ENCODE assay signal across 35 cellular contexts in the genomic region with DNA sequence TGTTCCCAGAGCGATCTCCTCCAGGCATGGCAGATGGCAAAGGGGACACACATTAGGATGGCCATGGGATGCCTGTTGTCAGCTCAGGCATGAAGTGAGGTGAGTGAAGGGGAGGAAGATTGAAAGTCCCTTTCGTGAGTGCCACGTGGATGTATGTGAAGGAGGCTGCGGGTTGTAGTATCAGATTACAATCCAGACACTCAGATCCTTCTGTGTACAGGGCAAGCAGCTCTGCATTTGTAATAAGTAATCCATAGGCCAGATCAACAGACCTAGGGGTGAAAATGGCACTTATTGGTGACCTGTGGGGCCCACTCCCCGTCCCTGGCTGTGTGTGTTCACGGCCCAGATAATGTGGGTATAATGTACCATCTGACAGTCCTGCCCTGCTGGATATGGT.
"Had no signal": no experiment of that assay in that cellular context is flagged by ENCODE, and none has a peak within 500 bp of the region (broad histone marks: within the 10 kb centered on the region; RNA-seq: fewer than 3 reads in every experiment).

No MANE protein-coding gene starts in this region.

- DNase-seq: activated B cell treated with CpG ODN at 0.5 μM for 24 hours; activated CD4-positive, alpha-beta memory T cell treated with anti-CD3 and anti-CD28 coated beads for 36 hours; activated CD4-positive, alpha-beta T cell treated with anti-CD3 and anti-CD28 coated beads for 4 hours; activated CD4-positive, alpha-beta T cell treated with anti-CD3 and anti-CD28 coated beads, Interleukin-2, amount 10 ng/mL, durations not matched to agents 24 days and 14 days; activated CD4-positive, alpha-beta T cell treated with anti-CD3 and anti-CD28 coated beads, Interleukin-2, amount 50 U/mL, for 1 hour; activated CD4-positive, alpha-beta T cell treated with anti-CD3 and anti-CD28 coated beads, Interleukin-2, amount 50 U/mL, for 4 hours; activated CD4-positive, CD25-positive, alpha-beta regulatory T cell treated with anti-CD3 and anti-CD28 coated beads, Interleukin-2, amount 50 U/mL, for 72 hours; activated CD8-positive, alpha-beta memory T cell treated with anti-CD3 and anti-CD28 coated beads, Interleukin-2, amount 50 U/mL, for 4 hours; activated CD8-positive, alpha-beta T cell treated with anti-CD3 and anti-CD28 coated beads for 36 hours; activated effector memory CD4-positive, alpha-beta T cell treated with anti-CD3 and anti-CD28 coated beads, Interleukin-2, amount 50 U/mL, for 16 hours; activated gamma-delta T cell treated with Interleukin-2 at 50 U/mL for 16 hours; activated naive CD4-positive, alpha-beta T cell; activated naive CD4-positive, alpha-beta T cell treated with anti-CD3 and anti-CD28 coated beads for 36 hours; activated naive CD4-positive, alpha-beta T cell treated with anti-CD3 and anti-CD28 coated beads, Interleukin-2, amount 50 U/mL, for 16 hours; activated naive CD8-positive, alpha-beta T cell treated with anti-CD3 and anti-CD28 coated beads for 36 hours; activated T-cell treated with anti-CD3 and anti-CD28 coated beads for 4 hours; activated T-cell treated with anti-CD3 and anti-CD28 coated beads, Interleukin-2, amount 50 U/mL, for 1 hour; activated T-cell treated with anti-CD3 and anti-CD28 coated beads, Interleukin-2, amount 50 U/mL, for 4 hours; activated T-cell treated with anti-CD3 and anti-CD28 coated beads, Interleukin-2, amount 50 U/mL, for 72 hours; adrenal gland; amniotic stem cell; aorta; body of pancreas; caudate nucleus; SW 1271; T-helper 1 cell; T-helper 2 cell; T-helper 9 cell had no signal

- H3K36me3 Mint-ChIP-seq: activated naive CD4-positive, alpha-beta T cell treated with anti-CD3 and anti-CD28 coated beads, Interleukin-2, amount 50 U/mL, for 72 hours; activated naive CD8-positive, alpha-beta T cell treated with anti-CD3 and anti-CD28 coated beads for 36 hours had no signal

- H3K4me1 ChIP-seq: adrenal gland, body of pancreas had no signal

- H3K27me3 Mint-ChIP-seq: activated B cell treated with CpG ODN at 0.5 μM for 24 hours; activated CD4-positive, alpha-beta memory T cell treated with anti-CD3 and anti-CD28 coated beads for 36 hours; activated CD4-positive, alpha-beta T cell treated with anti-CD3 and anti-CD28 coated beads, Interleukin-2, amount 10 ng/mL, durations not matched to agents 24 days and 14 days; activated naive CD8-positive, alpha-beta T cell treated with anti-CD3 and anti-CD28 coated beads for 36 hours had no signal

- H3K4me3 ChIP-seq: adrenal gland, body of pancreas, cardiac muscle cell had no signal

- H3K9me3 ChIP-seq: adrenal gland, body of pancreas had no signal

- H3K36me3 ChIP-seq: adrenal gland, cardiac muscle cell had no signal

- H3K4me3 Mint-ChIP-seq: activated B cell treated with CpG ODN at 0.5 μM for 24 hours; activated CD4-positive, alpha-beta memory T cell treated with anti-CD3 and anti-CD28 coated beads for 36 hours; activated CD4-positive, alpha-beta T cell treated with anti-CD3 and anti-CD28 coated beads, Interleukin-2, amount 10 ng/mL, durations not matched to agents 24 days and 14 days; activated CD8-positive, alpha-beta T cell treated with anti-CD3 and anti-CD28 coated beads for 36 hours; activated naive CD4-positive, alpha-beta T cell treated with anti-CD3 and anti-CD28 coated beads for 36 hours; activated naive CD8-positive, alpha-beta T cell treated with anti-CD3 and anti-CD28 coated beads for 36 hours; activated T-cell treated with anti-CD3 and anti-CD28 coated beads, Interleukin-2, amount 50 U/mL, for 4 hours; activated T-cell treated with anti-CD3 and anti-CD28 coated beads, Interleukin-2, amount 50 U/mL, for 72 hours; activated T-helper 1 cell treated with anti-CD3 and anti-CD28 coated beads, Interleukin-12 subunit alpha, Interleukin-12 subunit beta, Interleukin-2, Interleukin-4 antibody, amounts not matched to agents 30 ng/mL and 10 ng/mL and 1 ng/mL, durations not matched to agents 14 hours and 24 hours and 36 hours; activated T-helper 17 cell treated with anti-CD3 and anti-CD28 coated beads, Interleukin-2, amount 50 U/mL, for 72 hours; T-helper 1 cell treated with Interleukin-12 subunit alpha and Interleukin-12 subunit beta and Interleukin-4 antibody, amounts not matched to agents 30 μg/mL and 1 μg/mL, for 36 hours; T-helper 2 cell treated with Interferon-gamma antibody and Interleukin-4, amounts not matched to agents 5 μg/mL and 100 μg/mL, for 36 hours had no signal

- H3K4me1 Mint-ChIP-seq: activated B cell treated with CpG ODN at 0.5 μM for 24 hours; activated CD4-positive, alpha-beta T cell treated with anti-CD3 and anti-CD28 coated beads, Interleukin-2, amount 10 ng/mL, durations not matched to agents 24 days and 14 days; activated naive CD8-positive, alpha-beta T cell treated with anti-CD3 and anti-CD28 coated beads for 36 hours; activated T-helper 17 cell treated with anti-CD3 and anti-CD28 coated beads, Interleukin-2, amount 50 U/mL, for 72 hours had no signal

- H3K9me3 Mint-ChIP-seq: activated CD4-positive, alpha-beta T cell treated with anti-CD3 and anti-CD28 coated beads, Interleukin-2, amount 10 ng/mL, durations not matched to agents 24 days and 14 days; activated CD8-positive, alpha-beta T cell treated with anti-CD3 and anti-CD28 coated beads for 36 hours had no signal

- H3K27ac Mint-ChIP-seq: activated B cell treated with CpG ODN at 0.5 μM for 24 hours; activated CD4-positive, alpha-beta memory T cell treated with anti-CD3 and anti-CD28 coated beads for 36 hours; activated CD4-positive, alpha-beta T cell treated with anti-CD3 and anti-CD28 coated beads, Interleukin-2, amount 10 ng/mL, durations not matched to agents 24 days and 14 days; activated CD8-positive, alpha-beta T cell treated with anti-CD3 and anti-CD28 coated beads for 36 hours; activated naive CD4-positive, alpha-beta T cell treated with anti-CD3 and anti-CD28 coated beads for 36 hours; activated naive CD4-positive, alpha-beta T cell treated with anti-CD3 and anti-CD28 coated beads, Interleukin-2, amount 50 U/mL, for 72 hours; activated naive CD8-positive, alpha-beta T cell treated with anti-CD3 and anti-CD28 coated beads for 36 hours; activated T-cell treated with anti-CD3 and anti-CD28 coated beads, Interleukin-2, amount 50 U/mL, for 72 hours; activated T-helper 1 cell treated with anti-CD3 and anti-CD28 coated beads, Interleukin-12 subunit alpha, Interleukin-12 subunit beta, Interleukin-2, Interleukin-4 antibody, amounts not matched to agents 30 ng/mL and 10 ng/mL and 1 ng/mL, durations not matched to agents 14 hours and 24 hours and 36 hours; activated T-helper 17 cell treated with anti-CD3 and anti-CD28 coated beads, Interleukin-2, amount 50 U/mL, for 72 hours; T-helper 1 cell treated with Interleukin-12 subunit alpha and Interleukin-12 subunit beta and Interleukin-4 antibody, amounts not matched to agents 30 μg/mL and 1 μg/mL, for 36 hours; T-helper 2 cell treated with Interferon-gamma antibody and Interleukin-4, amounts not matched to agents 5 μg/mL and 100 μg/mL, for 36 hours had no signal

- H3K27me3 ChIP-seq: adrenal gland, body of pancreas, cardiac muscle cell had no signal

- H3K27ac ChIP-seq: adrenal gland, body of pancreas, cardiac muscle cell, VCaP had no signal
